8 cellular contexts compared by ENCODE assay signal in the genomic region with DNA sequence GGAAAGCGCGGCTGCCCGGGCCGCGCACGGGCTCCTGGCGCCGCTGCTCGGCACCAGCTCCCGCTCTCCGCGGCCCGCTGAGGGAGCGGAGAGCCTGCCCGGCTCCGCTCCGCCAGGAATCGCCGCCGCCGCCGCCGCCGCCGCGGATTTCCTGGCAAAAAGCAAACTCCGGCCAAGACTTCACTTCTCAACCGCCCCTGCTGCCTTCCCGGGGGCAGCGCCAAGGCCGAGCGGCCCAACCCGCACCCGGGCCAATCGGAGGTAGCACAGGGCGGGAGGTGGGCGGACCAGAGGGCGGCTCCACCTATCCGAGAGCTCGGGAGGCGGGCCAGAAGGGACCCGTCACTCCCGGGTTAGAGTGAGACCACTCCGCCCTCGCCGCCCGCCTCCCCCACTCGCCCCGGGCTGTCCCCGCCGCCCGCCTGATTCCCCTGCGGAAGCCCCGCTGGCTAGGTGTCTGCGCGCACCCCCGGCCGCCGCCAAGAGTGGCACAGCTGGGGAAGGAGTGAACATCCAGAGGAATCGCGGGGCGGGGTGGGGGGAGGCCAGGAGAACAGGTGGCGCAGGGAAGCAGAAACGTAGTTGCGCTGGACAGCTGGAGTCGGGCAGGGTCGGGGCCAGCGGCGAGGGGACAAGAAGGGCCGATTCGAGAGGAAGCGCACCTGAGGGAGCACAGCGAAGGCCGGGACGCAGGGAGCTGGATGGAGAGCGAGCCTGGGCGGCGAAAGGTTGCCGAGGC. TPM values are rescaled to one million over a fixed set of nuclear protein-coding genes. Genes with fewer than 3 reads are reported as not detected.
DNase-seq lines count a peak whose midpoint lies in the region; ATAC-seq, FAIRE-seq and TF ChIP-seq lines count a peak whose summit lies in the region.

A gene (minus strand): TSS at position 153 of the 739 bp plus-strand sequence. CDS start 38,826 bp downstream, outside the sequence.

- ATAC-seq in HG02798 (IDR thresholded peaks at IDR 0.05; ENCODE audit: poor library complexity, unreplicated experiment), result peak; percentile 90
- peak; percentile 97 to 99 (median 98) for ATAC-seq in heart right ventricle
- ATAC-seq in upper lobe of left lung (ENCODE audit: low FRiP score in 2 of 2), result peak; percentile 97 to 98

- H3K27me3 ChIP-seq in adrenal gland (no peaks in the 10 kb centered on the region), heart right ventricle (no peaks in the 10 kb centered on the region), upper lobe of left lung (no peaks in the 10 kb centered on the region)

- 0% methylated on average over 19 to 79 of the region's 79 CpGs for WGBS in adrenal gland, 4 donors
- 0% methylated on average over 79 of the region's 79 CpGs for WGBS in heart right ventricle, 2 donors
- 0 to 1% methylated on average over 34 to 39 of the region's 79 CpGs for WGBS in upper lobe of left lung, 2 donors

- H3K36me3 ChIP-seq in adrenal gland (replicated peaks in 1 of 2) (no peaks in the 10 kb centered on the region), heart right ventricle (peaks cover 0 to 21% (median 0%) of the 10 kb centered on the region in 9 donors), upper lobe of left lung (peaks cover 0 to 4% (median 0%) of the 10 kb centered on the region in 4 donors)

- H3K4me3 ChIP-seq in adrenal gland (peak within 1 kb of the TSS; percentile 70 to 87 (median 78)), heart right ventricle (peak within 1 kb of the TSS; percentile 58 to 100 (median 92)), upper lobe of left lung (peak within 1 kb of the TSS; percentile 67 to 96 (median 88))

- H3K9me3 ChIP-seq in adrenal gland (replicated peaks in 1 of 3), result no peaks in the 10 kb centered on the region
- no peaks in the 10 kb centered on the region for H3K9me3 ChIP-seq in heart right ventricle
- no peaks in the 10 kb centered on the region for H3K9me3 ChIP-seq in upper lobe of left lung

- peak in 1 of 4 donors; percentile 19 for TF ChIP-seq EP300 in upper lobe of left lung (IDR thresholded peaks at IDR 0.05)

- peak; percentile 90 for DNase-seq in GM12891 (ENCODE audit: insufficient read length, low spot score)
- DNase-seq in NCI-H1436 treated with DMSO at 0.1 percent for 48 hours (lab: John Stamatoyannopoulos, UW), result peak; percentile 51
- DNase-seq in T follicular helper cell (ENCODE audit: low read depth), result peak; percentile 94
- DNase-seq in adrenal gland, result peak; percentile 98 to 99 (median 99)
- DNase-seq in heart right ventricle, result peak; percentile 98 to 99
- peak; percentile 97 to 100 (median 99) for DNase-seq in posterior cingulate gyrus
- DNase-seq in upper lobe of left lung, result peak; percentile 99

- FAIRE-seq in GM12891 (lab: Jason Lieb, UNC), result peak; percentile 74

- intact Hi-C loops in adrenal gland (cut with DNase I), result no loop called here
- intact Hi-C loops in heart right ventricle (cut with DNase I), result loop anchor here in 7 of 10 donors (2.0 to 10.0 kb wide), 6 partner anchors 56 to 196 kb away; a partner anchor contains a TSS
- intact Hi-C loops in posterior cingulate gyrus (cut with DNase I), result loop anchor here (1.0 to 10.0 kb wide), 2 partner anchors 170 to 196 kb away; a partner anchor contains a TSS

- TF ChIP-seq POLR2A in GM12891 (IDR thresholded peaks at IDR 0.05; ENCODE audit: low read depth, low read length), result no peak
- peak; percentile 60 to 93 for TF ChIP-seq POLR2A in adrenal gland (IDR thresholded peaks at IDR 0.05)
- peak in 3 of 4 donors; percentile 15 to 95 (median 89) for TF ChIP-seq POLR2A in upper lobe of left lung (IDR thresholded peaks at IDR 0.05)

- H3K27ac ChIP-seq in adrenal gland (peak within 1 kb of the TSS; percentile 85 to 98 (median 95)), heart right ventricle (peak within 1 kb of the TSS; percentile 90 to 99 (median 96)), upper lobe of left lung (peak within 1 kb of the TSS; percentile 96 to 100 (median 98))

- H3K4me1 ChIP-seq in adrenal gland (replicated peaks in 1 of 2) (peaks cover 13 to 42% of the 10 kb centered on the region in 2 donors), heart right ventricle (peaks cover 4 to 49% (median 31%) of the 10 kb centered on the region in 9 donors), upper lobe of left lung (peaks cover 23 to 41% (median 38%) of the 10 kb centered on the region in 4 donors)

- TF ChIP-seq CTCF in adrenal gland (IDR thresholded peaks at IDR 0.05) (no peak), heart right ventricle (IDR thresholded peaks at IDR 0.05) (no peak), upper lobe of left lung (IDR thresholded peaks at IDR 0.05) (peak in 2 of 6 experiments; percentile 11 to 30)

TF ChIP-seq in GM12891, 5 proteins besides CTCF, POLR2A, EP300 and RAD21:
- TF ChIP-seq PAX5 (IDR thresholded peaks at IDR 0.05; ENCODE audit: insufficient read depth, low read length, severe bottlenecking) (no peak), TAF1 (IDR thresholded peaks at IDR 0.05; ENCODE audit: low read depth, low read length) (peak; percentile 66)

RNA-seq across cellular contexts. Expression of the gene that starts here (rescaled TPM):
- polyA plus RNA-seq in GM12891 (2012; ENCODE audit: low read depth, missing spikeins), result 1.3 TPM
- total RNA-seq in adrenal gland (10 to 100 TPM in 7 of 8 donors, 1 to 10 TPM in 1; 9.7 to 26.5 (median 19.2) TPM), heart right ventricle (10 to 100 TPM; 10.2 to 22.3 (median 15.4) TPM), upper lobe of left lung (10 to 100 TPM; 20.4 to 75.3 (median 33.2) TPM)
- polyA plus RNA-seq in adrenal gland (10 to 100 TPM in 1 of 3 donors, 1 to 10 TPM in 2; 2.9 to 17.5 (median 4.9) TPM), heart right ventricle (1 to 10 TPM; 3.5 to 3.8 TPM)

Comparison
In these comparisons a context has a peak if more than half of its experiments do, and no peak if none do; other contexts are left out.
1. Peak in every context shown above with its lines: DNase-seq, ATAC-seq, H3K4me3 ChIP-seq and H3K27ac ChIP-seq.
2. intact Hi-C loops: an anchor here in heart right ventricle (2.0 to 10.0 kb wide) and posterior cingulate gyrus (1.0 to 10.0 kb wide); none called in adrenal gland.